ENCODE assay signal across 1 cellular context in the genomic region with DNA sequence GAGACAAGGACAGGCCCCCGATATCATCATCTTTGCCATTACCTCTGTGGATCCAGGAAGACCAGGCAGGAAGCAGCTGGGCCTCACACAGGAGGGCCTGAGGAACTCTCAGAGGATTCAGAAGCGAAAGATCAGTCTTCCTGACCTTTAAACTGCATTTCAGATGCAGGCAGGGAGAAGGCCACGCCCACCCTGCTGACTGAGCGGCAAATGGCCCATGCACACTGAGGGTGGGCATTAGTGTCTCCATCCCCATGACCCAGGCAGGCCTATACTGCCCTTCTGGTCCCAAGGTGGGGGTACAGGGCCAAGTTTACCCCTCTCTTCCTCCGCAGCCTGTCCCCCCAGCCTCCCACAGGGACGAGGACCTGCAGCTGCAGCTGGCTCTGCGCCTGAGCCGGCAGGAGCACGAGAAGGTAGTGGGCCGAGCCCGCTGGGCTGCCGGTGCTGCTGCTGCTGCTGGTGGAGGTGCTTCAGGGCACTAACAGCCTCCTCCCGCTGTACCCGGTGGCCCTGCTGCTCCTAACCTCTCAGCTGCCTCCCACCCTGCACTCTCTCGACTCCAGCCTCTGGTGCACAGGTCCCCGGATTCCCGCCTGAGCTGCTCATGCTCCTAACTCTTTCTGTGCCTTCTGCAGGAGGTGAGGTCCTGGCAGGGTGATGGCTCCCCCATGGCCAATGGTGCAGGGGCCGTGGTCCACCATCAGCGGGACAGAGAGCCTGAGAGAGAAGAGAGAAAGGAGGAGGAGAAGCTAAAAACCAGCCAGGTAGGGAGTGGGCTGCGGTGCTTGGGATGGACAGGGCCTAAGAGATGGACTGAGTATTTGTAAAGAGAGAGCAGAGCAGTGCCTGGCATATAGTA.
A peak's percentile ranks its signal among the peaks of the same experiment; 100 is the strongest.
TF ChIP-seq lines count a peak whose summit lies in the region.

No MANE protein-coding gene starts in this region.

TF ChIP-seq in HepG2, 621 proteins besides CTCF, POLR2A, EP300 and RAD21 (continued from another document and continues in another):
- no peak for TF ChIP-seq ZNF329 (CRISPR knock-in tag; IDR thresholded peaks at IDR 0.05; ENCODE audit: low read depth)
- no peak; the same call in 1 of the 2 replicates for TF ChIP-seq HES4 (CRISPR knock-in tag; IDR thresholded peaks at IDR 0.05; ENCODE audit: borderline replicate concordance)
- 0 out of 2 replicates have a peak, but pooled peaks have one; percentile 27 for TF ChIP-seq ARNTL (CRISPR knock-in tag; IDR thresholded peaks at IDR 0.05)
- TF ChIP-seq, protein P1, sequence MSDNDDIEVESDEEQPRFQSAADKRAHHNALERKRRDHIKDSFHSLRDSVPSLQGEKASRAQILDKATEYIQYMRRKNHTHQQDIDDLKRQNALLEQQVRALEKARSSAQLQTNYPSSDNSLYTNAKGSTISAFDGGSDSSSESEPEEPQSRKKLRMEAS (IDR thresholded peaks at IDR 0.05): peak; percentile 67
- TF ChIP-seq, protein P2, sequence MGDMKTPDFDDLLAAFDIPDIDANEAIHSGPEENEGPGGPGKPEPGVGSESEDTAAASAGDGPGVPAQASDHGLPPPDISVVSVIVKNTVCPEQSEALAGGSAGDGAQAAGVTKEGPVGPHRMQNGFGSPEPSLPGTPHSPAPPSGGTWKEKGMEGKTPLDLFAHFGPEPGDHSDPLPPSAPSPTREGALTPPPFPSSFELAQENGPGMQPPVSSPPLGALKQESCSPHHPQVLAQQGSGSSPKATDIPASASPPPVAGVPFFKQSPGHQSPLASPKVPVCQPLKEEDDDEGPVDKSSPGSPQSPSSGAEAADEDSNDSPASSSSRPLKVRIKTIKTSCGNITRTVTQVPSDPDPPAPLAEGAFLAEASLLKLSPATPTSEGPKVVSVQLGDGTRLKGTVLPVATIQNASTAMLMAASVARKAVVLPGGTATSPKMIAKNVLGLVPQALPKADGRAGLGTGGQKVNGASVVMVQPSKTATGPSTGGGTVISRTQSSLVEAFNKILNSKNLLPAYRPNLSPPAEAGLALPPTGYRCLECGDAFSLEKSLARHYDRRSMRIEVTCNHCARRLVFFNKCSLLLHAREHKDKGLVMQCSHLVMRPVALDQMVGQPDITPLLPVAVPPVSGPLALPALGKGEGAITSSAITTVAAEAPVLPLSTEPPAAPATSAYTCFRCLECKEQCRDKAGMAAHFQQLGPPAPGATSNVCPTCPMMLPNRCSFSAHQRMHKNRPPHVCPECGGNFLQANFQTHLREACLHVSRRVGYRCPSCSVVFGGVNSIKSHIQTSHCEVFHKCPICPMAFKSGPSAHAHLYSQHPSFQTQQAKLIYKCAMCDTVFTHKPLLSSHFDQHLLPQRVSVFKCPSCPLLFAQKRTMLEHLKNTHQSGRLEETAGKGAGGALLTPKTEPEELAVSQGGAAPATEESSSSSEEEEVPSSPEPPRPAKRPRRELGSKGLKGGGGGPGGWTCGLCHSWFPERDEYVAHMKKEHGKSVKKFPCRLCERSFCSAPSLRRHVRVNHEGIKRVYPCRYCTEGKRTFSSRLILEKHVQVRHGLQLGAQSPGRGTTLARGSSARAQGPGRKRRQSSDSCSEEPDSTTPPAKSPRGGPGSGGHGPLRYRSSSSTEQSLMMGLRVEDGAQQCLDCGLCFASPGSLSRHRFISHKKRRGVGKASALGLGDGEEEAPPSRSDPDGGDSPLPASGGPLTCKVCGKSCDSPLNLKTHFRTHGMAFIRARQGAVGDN (CRISPR knock-in tag; IDR thresholded peaks at IDR 0.05): peak; percentile 91
- TF ChIP-seq, protein P3, sequence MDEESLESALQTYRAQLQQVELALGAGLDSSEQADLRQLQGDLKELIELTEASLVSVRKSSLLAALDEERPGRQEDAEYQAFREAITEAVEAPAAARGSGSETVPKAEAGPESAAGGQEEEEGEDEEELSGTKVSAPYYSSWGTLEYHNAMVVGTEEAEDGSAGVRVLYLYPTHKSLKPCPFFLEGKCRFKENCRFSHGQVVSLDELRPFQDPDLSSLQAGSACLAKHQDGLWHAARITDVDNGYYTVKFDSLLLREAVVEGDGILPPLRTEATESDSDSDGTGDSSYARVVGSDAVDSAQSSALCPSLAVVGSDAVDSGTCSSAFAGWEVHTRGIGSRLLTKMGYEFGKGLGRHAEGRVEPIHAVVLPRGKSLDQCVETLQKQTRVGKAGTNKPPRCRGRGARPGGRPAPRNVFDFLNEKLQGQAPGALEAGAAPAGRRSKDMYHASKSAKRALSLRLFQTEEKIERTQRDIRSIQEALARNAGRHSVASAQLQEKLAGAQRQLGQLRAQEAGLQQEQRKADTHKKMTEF (CRISPR knock-in tag; IDR thresholded peaks at IDR 0.05): peak; percentile 39; the same call in 1 of the 2 replicates
- TF ChIP-seq, protein P4, sequence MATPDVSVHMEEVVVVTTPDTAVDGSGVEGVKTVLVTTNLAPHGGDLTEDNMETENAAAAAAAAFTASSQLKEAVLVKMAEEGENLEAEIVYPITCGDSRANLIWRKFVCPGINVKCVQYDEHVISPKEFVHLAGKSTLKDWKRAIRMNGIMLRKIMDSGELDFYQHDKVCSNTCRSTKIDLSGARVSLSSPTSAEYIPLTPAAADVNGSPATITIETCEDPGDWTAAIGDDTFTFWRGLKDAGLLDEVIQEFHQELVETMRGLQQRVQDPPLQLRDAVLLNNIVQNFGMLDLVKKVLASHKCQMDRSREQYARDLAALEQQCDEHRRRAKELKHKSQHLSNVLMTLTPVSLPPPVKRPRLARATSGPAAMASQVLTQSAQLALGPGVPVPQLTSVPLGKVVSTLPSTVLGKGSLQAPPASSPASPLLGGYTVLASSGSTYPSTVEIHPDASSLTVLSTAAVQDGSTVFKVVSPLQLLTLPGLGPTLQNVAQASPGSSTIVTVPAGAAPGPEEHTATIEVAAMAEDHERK (CRISPR knock-in tag; IDR thresholded peaks at IDR 0.05; ENCODE audit: low read depth): no peak
- TF ChIP-seq ZNF720 (CRISPR knock-in tag; IDR thresholded peaks at IDR 0.05): no peak
- no peak for TF ChIP-seq BORCS8-MEF2B (CRISPR knock-in tag; IDR thresholded peaks at IDR 0.05)
- TF ChIP-seq, protein P5, sequence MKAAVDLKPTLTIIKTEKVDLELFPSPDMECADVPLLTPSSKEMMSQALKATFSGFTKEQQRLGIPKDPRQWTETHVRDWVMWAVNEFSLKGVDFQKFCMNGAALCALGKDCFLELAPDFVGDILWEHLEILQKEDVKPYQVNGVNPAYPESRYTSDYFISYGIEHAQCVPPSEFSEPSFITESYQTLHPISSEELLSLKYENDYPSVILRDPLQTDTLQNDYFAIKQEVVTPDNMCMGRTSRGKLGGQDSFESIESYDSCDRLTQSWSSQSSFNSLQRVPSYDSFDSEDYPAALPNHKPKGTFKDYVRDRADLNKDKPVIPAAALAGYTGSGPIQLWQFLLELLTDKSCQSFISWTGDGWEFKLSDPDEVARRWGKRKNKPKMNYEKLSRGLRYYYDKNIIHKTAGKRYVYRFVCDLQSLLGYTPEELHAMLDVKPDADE (CRISPR knock-in tag; IDR thresholded peaks at IDR 0.05): no peak
- TF ChIP-seq, protein P6, sequence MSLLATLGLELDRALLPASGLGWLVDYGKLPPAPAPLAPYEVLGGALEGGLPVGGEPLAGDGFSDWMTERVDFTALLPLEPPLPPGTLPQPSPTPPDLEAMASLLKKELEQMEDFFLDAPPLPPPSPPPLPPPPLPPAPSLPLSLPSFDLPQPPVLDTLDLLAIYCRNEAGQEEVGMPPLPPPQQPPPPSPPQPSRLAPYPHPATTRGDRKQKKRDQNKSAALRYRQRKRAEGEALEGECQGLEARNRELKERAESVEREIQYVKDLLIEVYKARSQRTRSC (CRISPR knock-in tag; IDR thresholded peaks at IDR 0.05; ENCODE audit: low read depth): peak; percentile 49; the same call in 1 of the 2 replicates
- TF ChIP-seq ISX (CRISPR knock-in tag; conservative IDR thresholded peaks at IDR 0.05): no peak
- TF ChIP-seq JUN (CRISPR knock-in tag; IDR thresholded peaks at IDR 0.05): no peak
- TF ChIP-seq, protein P7, sequence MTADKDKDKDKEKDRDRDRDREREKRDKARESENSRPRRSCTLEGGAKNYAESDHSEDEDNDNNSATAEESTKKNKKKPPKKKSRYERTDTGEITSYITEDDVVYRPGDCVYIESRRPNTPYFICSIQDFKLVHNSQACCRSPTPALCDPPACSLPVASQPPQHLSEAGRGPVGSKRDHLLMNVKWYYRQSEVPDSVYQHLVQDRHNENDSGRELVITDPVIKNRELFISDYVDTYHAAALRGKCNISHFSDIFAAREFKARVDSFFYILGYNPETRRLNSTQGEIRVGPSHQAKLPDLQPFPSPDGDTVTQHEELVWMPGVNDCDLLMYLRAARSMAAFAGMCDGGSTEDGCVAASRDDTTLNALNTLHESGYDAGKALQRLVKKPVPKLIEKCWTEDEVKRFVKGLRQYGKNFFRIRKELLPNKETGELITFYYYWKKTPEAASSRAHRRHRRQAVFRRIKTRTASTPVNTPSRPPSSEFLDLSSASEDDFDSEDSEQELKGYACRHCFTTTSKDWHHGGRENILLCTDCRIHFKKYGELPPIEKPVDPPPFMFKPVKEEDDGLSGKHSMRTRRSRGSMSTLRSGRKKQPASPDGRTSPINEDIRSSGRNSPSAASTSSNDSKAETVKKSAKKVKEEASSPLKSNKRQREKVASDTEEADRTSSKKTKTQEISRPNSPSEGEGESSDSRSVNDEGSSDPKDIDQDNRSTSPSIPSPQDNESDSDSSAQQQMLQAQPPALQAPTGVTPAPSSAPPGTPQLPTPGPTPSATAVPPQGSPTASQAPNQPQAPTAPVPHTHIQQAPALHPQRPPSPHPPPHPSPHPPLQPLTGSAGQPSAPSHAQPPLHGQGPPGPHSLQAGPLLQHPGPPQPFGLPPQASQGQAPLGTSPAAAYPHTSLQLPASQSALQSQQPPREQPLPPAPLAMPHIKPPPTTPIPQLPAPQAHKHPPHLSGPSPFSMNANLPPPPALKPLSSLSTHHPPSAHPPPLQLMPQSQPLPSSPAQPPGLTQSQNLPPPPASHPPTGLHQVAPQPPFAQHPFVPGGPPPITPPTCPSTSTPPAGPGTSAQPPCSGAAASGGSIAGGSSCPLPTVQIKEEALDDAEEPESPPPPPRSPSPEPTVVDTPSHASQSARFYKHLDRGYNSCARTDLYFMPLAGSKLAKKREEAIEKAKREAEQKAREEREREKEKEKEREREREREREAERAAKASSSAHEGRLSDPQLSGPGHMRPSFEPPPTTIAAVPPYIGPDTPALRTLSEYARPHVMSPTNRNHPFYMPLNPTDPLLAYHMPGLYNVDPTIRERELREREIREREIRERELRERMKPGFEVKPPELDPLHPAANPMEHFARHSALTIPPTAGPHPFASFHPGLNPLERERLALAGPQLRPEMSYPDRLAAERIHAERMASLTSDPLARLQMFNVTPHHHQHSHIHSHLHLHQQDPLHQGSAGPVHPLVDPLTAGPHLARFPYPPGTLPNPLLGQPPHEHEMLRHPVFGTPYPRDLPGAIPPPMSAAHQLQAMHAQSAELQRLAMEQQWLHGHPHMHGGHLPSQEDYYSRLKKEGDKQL (CRISPR knock-in tag; IDR thresholded peaks at IDR 0.05; ENCODE audit: low read depth): no peak
- TF ChIP-seq ZNF761 (CRISPR knock-in tag; conservative IDR thresholded peaks at IDR 0.05): no peak
- TF ChIP-seq, protein P8, sequence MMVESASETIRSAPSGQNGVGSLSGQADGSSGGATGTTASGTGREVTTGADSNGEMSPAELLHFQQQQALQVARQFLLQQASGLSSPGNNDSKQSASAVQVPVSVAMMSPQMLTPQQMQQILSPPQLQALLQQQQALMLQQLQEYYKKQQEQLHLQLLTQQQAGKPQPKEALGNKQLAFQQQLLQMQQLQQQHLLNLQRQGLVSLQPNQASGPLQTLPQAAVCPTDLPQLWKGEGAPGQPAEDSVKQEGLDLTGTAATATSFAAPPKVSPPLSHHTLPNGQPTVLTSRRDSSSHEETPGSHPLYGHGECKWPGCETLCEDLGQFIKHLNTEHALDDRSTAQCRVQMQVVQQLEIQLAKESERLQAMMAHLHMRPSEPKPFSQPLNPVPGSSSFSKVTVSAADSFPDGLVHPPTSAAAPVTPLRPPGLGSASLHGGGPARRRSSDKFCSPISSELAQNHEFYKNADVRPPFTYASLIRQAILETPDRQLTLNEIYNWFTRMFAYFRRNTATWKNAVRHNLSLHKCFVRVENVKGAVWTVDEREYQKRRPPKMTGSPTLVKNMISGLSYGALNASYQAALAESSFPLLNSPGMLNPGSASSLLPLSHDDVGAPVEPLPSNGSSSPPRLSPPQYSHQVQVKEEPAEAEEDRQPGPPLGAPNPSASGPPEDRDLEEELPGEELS (CRISPR knock-in tag; IDR thresholded peaks at IDR 0.05): no peak
- TF ChIP-seq ZFP41 (CRISPR knock-in tag; IDR thresholded peaks at IDR 0.05; ENCODE audit: borderline replicate concordance): no peak
- TF ChIP-seq ZNF598 (CRISPR knock-in tag; IDR thresholded peaks at IDR 0.05; ENCODE audit: borderline replicate concordance): no peak; the same call in 1 of the 2 replicates
- TF ChIP-seq POLR2G (IDR thresholded peaks at IDR 0.05; ENCODE audit: low read depth, low read length): peak; percentile 40; the same call in 1 of the 2 replicates
- TF ChIP-seq ZNF543 (CRISPR knock-in tag; IDR thresholded peaks at IDR 0.05): no peak; the same call in 1 of the 2 replicates
- peak; percentile 57; the same call in 1 of the 2 replicates for TF ChIP-seq ZNF768 (CRISPR knock-in tag; IDR thresholded peaks at IDR 0.05)
- no peak for TF ChIP-seq SRY (CRISPR knock-in tag; IDR thresholded peaks at IDR 0.05)
- TF ChIP-seq KMT2B (CRISPR knock-in tag; IDR thresholded peaks at IDR 0.05): no peak
- TF ChIP-seq, protein P9, sequence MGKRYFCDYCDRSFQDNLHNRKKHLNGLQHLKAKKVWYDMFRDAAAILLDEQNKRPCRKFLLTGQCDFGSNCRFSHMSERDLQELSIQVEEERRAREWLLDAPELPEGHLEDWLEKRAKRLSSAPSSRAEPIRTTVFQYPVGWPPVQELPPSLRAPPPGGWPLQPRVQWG (CRISPR knock-in tag; IDR thresholded peaks at IDR 0.05; ENCODE audit: borderline replicate concordance, low read depth): no peak
- no peak for TF ChIP-seq TAF15 (IDR thresholded peaks at IDR 0.05; ENCODE audit: low read depth, low read length, poor library complexity, severe bottlenecking)
- 0 out of 2 replicates have a peak, but pooled peaks have one; percentile 29 for TF ChIP-seq ZNF143 (CRISPR knock-in tag; IDR thresholded peaks at IDR 0.05)
- TF ChIP-seq TEAD2 (CRISPR knock-in tag; IDR thresholded peaks at IDR 0.05): no peak
- TF ChIP-seq MAZ (IDR thresholded peaks at IDR 0.05; ENCODE audit: borderline replicate concordance, low read depth, low read length): no peak
- TF ChIP-seq MAZ (CRISPR knock-in tag; IDR thresholded peaks at IDR 0.05; ENCODE audit: low read depth): peak; percentile 33; the same call in 1 of the 2 replicates
- TF ChIP-seq CBX2 (IDR thresholded peaks at IDR 0.05; ENCODE audit: low read depth, low read length): no peak
- no peak for TF ChIP-seq CBX2 (CRISPR knock-in tag; IDR thresholded peaks at IDR 0.05; ENCODE audit: low read depth)
- peak; percentile 74 for TF ChIP-seq SAP130 (CRISPR knock-in tag; IDR thresholded peaks at IDR 0.05; ENCODE audit: low read depth)
- no peak for TF ChIP-seq ZNF354B (CRISPR knock-in tag; IDR thresholded peaks at IDR 0.05)
- TF ChIP-seq ZNF780A (CRISPR knock-in tag; IDR thresholded peaks at IDR 0.05): no peak
- TF ChIP-seq PITX1 (CRISPR knock-in tag; IDR thresholded peaks at IDR 0.05): no peak
- TF ChIP-seq STAG1 (CRISPR knock-in tag; IDR thresholded peaks at IDR 0.05): no peak
- TF ChIP-seq, protein P10, sequence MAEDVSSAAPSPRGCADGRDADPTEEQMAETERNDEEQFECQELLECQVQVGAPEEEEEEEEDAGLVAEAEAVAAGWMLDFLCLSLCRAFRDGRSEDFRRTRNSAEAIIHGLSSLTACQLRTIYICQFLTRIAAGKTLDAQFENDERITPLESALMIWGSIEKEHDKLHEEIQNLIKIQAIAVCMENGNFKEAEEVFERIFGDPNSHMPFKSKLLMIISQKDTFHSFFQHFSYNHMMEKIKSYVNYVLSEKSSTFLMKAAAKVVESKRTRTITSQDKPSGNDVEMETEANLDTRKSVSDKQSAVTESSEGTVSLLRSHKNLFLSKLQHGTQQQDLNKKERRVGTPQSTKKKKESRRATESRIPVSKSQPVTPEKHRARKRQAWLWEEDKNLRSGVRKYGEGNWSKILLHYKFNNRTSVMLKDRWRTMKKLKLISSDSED (CRISPR knock-in tag; IDR thresholded peaks at IDR 0.05): no peak
- TF ChIP-seq ZNF232 (CRISPR knock-in tag; IDR thresholded peaks at IDR 0.05; ENCODE audit: borderline replicate concordance): peak; percentile 55; the same call in 1 of the 2 replicates
- no peak for TF ChIP-seq MYNN (CRISPR knock-in tag; IDR thresholded peaks at IDR 0.05; ENCODE audit: low read depth)
- no peak for TF ChIP-seq MTA1 (CRISPR knock-in tag; IDR thresholded peaks at IDR 0.05; ENCODE audit: borderline replicate concordance)
